8 cellular contexts compared by ENCODE assay signal in the genomic region with DNA sequence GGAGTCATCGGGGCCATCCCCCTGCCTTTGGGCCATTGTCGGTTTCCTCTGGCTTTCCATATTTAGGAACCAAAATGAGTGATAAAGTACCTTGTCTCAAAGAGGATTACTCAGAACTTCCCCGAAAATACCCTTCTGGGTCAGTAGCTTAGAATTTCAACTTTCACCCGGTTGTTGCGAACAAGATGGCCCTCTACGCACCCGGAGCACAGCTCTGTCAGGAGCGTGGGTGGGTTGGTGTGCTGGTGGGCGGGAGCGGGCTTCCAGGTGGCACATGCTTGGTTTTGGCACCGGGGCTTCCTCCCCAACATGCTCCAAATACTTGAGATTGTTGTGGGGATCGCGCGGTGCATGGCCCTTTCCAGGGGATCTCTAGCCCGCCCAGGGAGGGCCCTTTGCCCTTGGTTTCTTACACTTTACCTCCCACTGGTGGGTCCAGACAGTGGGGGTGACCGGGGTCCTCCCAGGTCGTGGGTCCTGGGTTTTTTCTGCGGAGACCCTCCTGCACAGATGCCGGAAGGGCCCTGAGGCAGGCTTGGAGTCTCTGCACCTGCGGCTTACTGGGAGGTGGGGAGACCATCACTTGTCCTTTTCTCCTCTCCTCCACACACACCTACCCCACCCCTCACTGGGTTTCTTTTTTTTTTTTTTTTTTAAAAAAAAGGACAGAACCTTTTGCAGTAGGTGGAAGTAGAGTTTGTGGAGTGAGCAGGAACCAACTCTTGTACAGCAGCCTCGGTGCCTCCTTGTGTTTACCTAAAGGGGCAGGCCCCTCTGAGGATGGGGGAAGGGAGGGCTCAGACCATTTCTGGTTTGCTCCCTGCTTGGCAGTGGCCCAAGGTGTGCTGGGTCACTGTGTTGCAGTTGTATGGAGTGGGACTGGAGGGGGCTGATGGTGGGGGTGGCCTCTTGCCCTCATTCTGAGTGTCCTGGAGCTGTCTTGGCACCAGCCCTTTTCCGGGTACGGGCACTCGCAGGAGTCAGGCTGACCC.
A peak's percentile ranks its signal among the peaks of the same experiment; 100 is the strongest.
DNase-seq lines count a peak whose midpoint lies in the region; ATAC-seq lines count a peak whose summit lies in the region.

No MANE protein-coding gene starts in this region.

- H3K18ac ChIP-seq in trophoblast cell (ENCODE audit: low read length) = peak overlapping the region; percentile 54

- H2BK5ac ChIP-seq in trophoblast cell (ENCODE audit: low read depth, low read length, poor library complexity) = no peak overlapping the region

- H3K9me3 ChIP-seq in duodenal mucosa (ENCODE audit: control insufficient read depth in 1 of 2, low read length in 2 of 2) = no peaks in the 10 kb centered on the region
- no peaks in the 10 kb centered on the region for H3K9me3 ChIP-seq in trophoblast cell (ENCODE audit: insufficient read depth, low read depth, low read length)

- no CpG with 5 or more reads among the region's 24 CpGs for WGBS in trophoblast cell (ENCODE audit: extremely low coverage, insufficient coverage, insufficient read length)

- no peak overlapping the region for H3K14ac ChIP-seq in trophoblast cell (ENCODE audit: low read length)

- no peak overlapping the region for H2BK12ac ChIP-seq in trophoblast cell (ENCODE audit: low read length)

- H3K4ac ChIP-seq in trophoblast cell (ENCODE audit: low read depth, low read length) = no peak overlapping the region

- H3K23ac ChIP-seq in trophoblast cell (ENCODE audit: low read length) = no peak overlapping the region

- peak overlapping the region; percentile 76 to 80 for H3K4me3 ChIP-seq in duodenal mucosa (ENCODE audit: low read depth in 1 of 2, low read length in 2 of 2)
- no peak overlapping the region for H3K4me3 ChIP-seq in trophoblast cell (ENCODE audit: low read depth, low read length)

- H3K27ac ChIP-seq in duodenal mucosa (ENCODE audit: low read depth, low read length) (no peak overlapping the region), trophoblast cell (ENCODE audit: low read depth, low read length) (no peak overlapping the region)

- no peak overlapping the region for H4K8ac ChIP-seq in trophoblast cell (ENCODE audit: low read depth, low read length)

- no peak overlapping the region for H2AFZ ChIP-seq in trophoblast cell (ENCODE audit: insufficient read depth, low read length, poor library complexity)

- ATAC-seq in HG02840 (IDR thresholded peaks at IDR 0.05; ENCODE audit: low FRiP score, unreplicated experiment) (no peak), GM21515 (IDR thresholded peaks at IDR 0.05; ENCODE audit: unreplicated experiment) (no peak)

- DNase-seq in G401 (ENCODE audit: low spot score) (peak; percentile 27), NCI-H2029 (lab: John Stamatoyannopoulos, UW) (peak; percentile 42), trophoblast cell (peak; percentile 78 to 80), NCI-H1436 treated with DMSO at 0.1 percent for 48 hours (lab: John Stamatoyannopoulos, UW) (no peak)
- DNase-seq in effector CD4-positive, alpha-beta T cell = no peak

- H4K91ac ChIP-seq in trophoblast cell (ENCODE audit: low read depth, low read length) = no peak overlapping the region

- H3K36me3 ChIP-seq in duodenal mucosa (ENCODE audit: control insufficient read depth in 1 of 2, insufficient read depth in 2 of 2, low read length in 2 of 2) = no peaks in the 10 kb centered on the region
- H3K36me3 ChIP-seq in trophoblast cell (ENCODE audit: control insufficient read depth in 1 of 2, insufficient read depth in 2 of 2, low read length in 2 of 2) = no peaks in the 10 kb centered on the region

- H3K79me1 ChIP-seq in trophoblast cell (ENCODE audit: low read length) = peaks cover 11% of the 10 kb centered on the region

- peak overlapping the region; percentile 0 for H3K4me2 ChIP-seq in trophoblast cell (ENCODE audit: low read length)

- no peak overlapping the region for H4K12ac ChIP-seq in trophoblast cell (ENCODE audit: low read depth, low read length)

- H3K27me3 ChIP-seq in duodenal mucosa (ENCODE audit: control insufficient read depth in 1 of 2, insufficient read depth in 2 of 2, low read length in 2 of 2) (no peaks in the 10 kb centered on the region), trophoblast cell (ENCODE audit: insufficient read depth, low read length) (no peaks in the 10 kb centered on the region)

- peaks cover 8% of the 10 kb centered on the region for H3K79me2 ChIP-seq in trophoblast cell (ENCODE audit: control insufficient read depth, insufficient read depth, low read length, poor library complexity)

- in situ Hi-C loops in G401 (cut with HindIII; ENCODE audit: low sequenced_read_pairs) = no loop called here

- H3K4me1 ChIP-seq in duodenal mucosa (ENCODE audit: control insufficient read depth in 1 of 2, insufficient read depth in 2 of 2, low read length in 2 of 2) = peaks cover 42 to 51% of the 10 kb centered on the region in 2 donors
- H3K4me1 ChIP-seq in trophoblast cell (ENCODE audit: control insufficient read depth in 1 of 2, insufficient read depth in 2 of 2, low read length in 2 of 2) = peaks cover 28 to 43% of the 10 kb centered on the region in 2 experiments

- H2BK120ac ChIP-seq in trophoblast cell (ENCODE audit: insufficient read depth, low read length, poor library complexity) = no peak overlapping the region

- H3K9ac ChIP-seq in duodenal mucosa (ENCODE audit: low read depth in 1 of 2, low read length in 2 of 2) = peak overlapping the region; percentile 74 to 82
- H3K9ac ChIP-seq in trophoblast cell (ENCODE audit: low read length) = no peak overlapping the region

- H2AK5ac ChIP-seq in trophoblast cell (ENCODE audit: low read length) = no peak overlapping the region

Comparison
In these comparisons a context has a peak if more than half of its experiments do, and no peak if none do; other contexts are left out.
1. DNase-seq: peak in G401 (single experiment), NCI-H2029 (single experiment) and trophoblast cell (2 of 2); none in effector CD4-positive, alpha-beta T cell (single experiment) and NCI-H1436 treated with DMSO at 0.1 percent for 48 hours (single experiment).